ENCODE assay signal across 9 cellular contexts in the genomic region with DNA sequence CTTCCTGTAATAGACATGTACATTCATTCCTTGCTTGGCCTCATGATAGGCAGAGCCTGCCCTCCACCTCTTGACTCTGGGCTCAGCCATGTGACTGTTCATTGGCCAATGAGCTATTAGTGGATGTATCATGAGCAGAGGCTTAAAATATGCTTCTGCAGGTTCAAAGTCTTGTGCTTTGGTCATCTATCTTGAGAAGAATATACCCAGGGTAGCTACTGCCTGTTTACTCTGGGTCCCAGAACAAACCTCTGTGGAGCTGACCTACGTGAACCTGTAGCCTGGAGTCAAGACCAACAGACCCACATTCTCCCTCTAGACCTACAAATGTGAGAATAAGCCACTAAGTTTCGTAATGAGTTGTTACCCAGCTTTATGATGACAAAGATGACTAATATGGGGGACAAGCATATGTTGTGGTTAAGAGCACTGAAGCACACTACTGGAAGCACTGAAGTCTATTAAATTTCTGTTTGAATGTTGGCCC.
DNase-seq lines count a peak whose midpoint lies in the region; ATAC-seq, FAIRE-seq and TF ChIP-seq lines count a peak whose summit lies in the region.
"Had no signal": no experiment of that assay in that cellular context is flagged by ENCODE, and none has a peak within 500 bp of the region (broad histone marks: within the 10 kb centered on the region; RNA-seq: fewer than 3 reads in every experiment).

No MANE protein-coding gene starts in this region.

- H3K27me3 Mint-ChIP-seq in activated T-helper 17 cell treated with anti-CD3 and anti-CD28 coated beads, Interleukin-2, amount 50 U/mL, for 72 hours, result peaks cover 7% of the 10 kb centered on the region
- peaks cover 0 to 4% of the 10 kb centered on the region in 2 donors for H3K27me3 Mint-ChIP-seq in CD4-positive, alpha-beta memory T cell
- no peaks in the 10 kb centered on the region for H3K27me3 Mint-ChIP-seq in Calu3 (ENCODE audit: unreplicated experiment)

- peak overlapping the region; percentile 66 for H3K4me3 Mint-ChIP-seq in activated T-helper 17 cell treated with anti-CD3 and anti-CD28 coated beads, Interleukin-2, amount 50 U/mL, for 72 hours
- H3K4me3 Mint-ChIP-seq in CD4-positive, alpha-beta memory T cell, result no peak overlapping the region
- no peak overlapping the region for H3K4me3 Mint-ChIP-seq in Calu3 (ENCODE audit: low read depth, unreplicated experiment)

- peaks cover 8% of the 10 kb centered on the region for H3K9me3 Mint-ChIP-seq in activated T-helper 17 cell treated with anti-CD3 and anti-CD28 coated beads, Interleukin-2, amount 50 U/mL, for 72 hours
- H3K9me3 Mint-ChIP-seq in CD4-positive, alpha-beta memory T cell, result peaks cover 0 to 2% (median 0%) of the 10 kb centered on the region in 8 donors
- H3K9me3 Mint-ChIP-seq in Calu3 (ENCODE audit: low read depth, unreplicated experiment), result no peaks in the 10 kb centered on the region

- CTCF ChIA-PET in CD4-positive, alpha-beta memory T cell (lab: Charles Lee; ENCODE audit: partially characterized antibody), result interaction anchor here (0.8 to 2.1 kb wide), 3 partner anchors 8 to 26 kb away, joined by 3 to 14 read pairs (median 5); no protein-coding TSS in a partner anchor
- CTCF ChIA-PET in Calu3 (lab: Charles Lee), result interaction anchor here (1.3 kb wide), 1 partner anchor 10 kb away, joined by 8 read pairs; no protein-coding TSS in a partner anchor

- TF ChIP-seq CTCF in GM20000 (IDR thresholded peaks at IDR 0.05; ENCODE audit: extremely low read depth, missing control alignments) (no peak), Calu3 (IDR thresholded peaks at IDR 0.05; ENCODE audit: unreplicated experiment) (no peak)

- H3K27ac Mint-ChIP-seq in activated T-helper 17 cell treated with anti-CD3 and anti-CD28 coated beads, Interleukin-2, amount 50 U/mL, for 72 hours, result peak overlapping the region; percentile 87
- H3K27ac Mint-ChIP-seq in CD4-positive, alpha-beta memory T cell, result no peak overlapping the region
- H3K27ac Mint-ChIP-seq in Calu3 (ENCODE audit: unreplicated experiment), result no peak overlapping the region

- intact Hi-C loops in CD4-positive, alpha-beta memory T cell (cut with micrococcal nuclease), result no loop called here
- intact Hi-C loops in Calu3 (cut with micrococcal nuclease; ENCODE audit: unreplicated experiment), result no loop called here

- peak; percentile 94 for FAIRE-seq in GM12891 (lab: Jason Lieb, UNC)
- FAIRE-seq: islet of Langerhans had no signal

- POLR2A ChIA-PET in CD4-positive, alpha-beta memory T cell (lab: Charles Lee; ENCODE audit: partially characterized antibody), result interaction anchor here (1.4 kb wide), 1 partner anchor 11 kb away, joined by 3 read pairs; no protein-coding TSS in a partner anchor

- H3K4me1 Mint-ChIP-seq in activated T-helper 17 cell treated with anti-CD3 and anti-CD28 coated beads, Interleukin-2, amount 50 U/mL, for 72 hours, result peaks cover 42% of the 10 kb centered on the region
- peaks cover 0 to 9% (median 0%) of the 10 kb centered on the region in 4 donors for H3K4me1 Mint-ChIP-seq in CD4-positive, alpha-beta memory T cell
- no peaks in the 10 kb centered on the region for H3K4me1 Mint-ChIP-seq in Calu3 (ENCODE audit: low read depth, unreplicated experiment)

- no peak for TF ChIP-seq POLR2A in GM12891 (IDR thresholded peaks at IDR 0.05; ENCODE audit: low read depth, low read length)

- BruUV-seq in Calu3 (replicated peaks; lab: Mats Ljungman, UMichigan), result no TSS peak

- H3K36me3 Mint-ChIP-seq in activated T-helper 17 cell treated with anti-CD3 and anti-CD28 coated beads, Interleukin-2, amount 50 U/mL, for 72 hours (ENCODE audit: low read depth), result peaks cover 13% of the 10 kb centered on the region
- no peaks in the 10 kb centered on the region for H3K36me3 Mint-ChIP-seq in CD4-positive, alpha-beta memory T cell
- no peaks in the 10 kb centered on the region for H3K36me3 Mint-ChIP-seq in Calu3 (ENCODE audit: insufficient read depth, unreplicated experiment)

- H3K4me1 ChIP-seq in CD4-positive, alpha-beta memory T cell (ENCODE audit: insufficient read depth, low read length), result no peaks in the 10 kb centered on the region

- H3K9me3 ChIP-seq in CD4-positive, alpha-beta memory T cell (ENCODE audit: control insufficient read depth in 1 of 2, low read length in 2 of 2), result no peaks in the 10 kb centered on the region

- ATAC-seq in HG03439 (IDR thresholded peaks at IDR 0.05; ENCODE audit: unreplicated experiment), result peak; percentile 100
- peak; percentile 84 for ATAC-seq in activated T-helper 17 cell treated with anti-CD3 and anti-CD28 coated beads, Interleukin-2, amount 50 U/mL, for 72 hours (replicated peaks)

- H3K27ac ChIP-seq in CD4-positive, alpha-beta memory T cell (ENCODE audit: low read depth, low read length), result no peak overlapping the region

- no peaks in the 10 kb centered on the region for H3K27me3 ChIP-seq in CD4-positive, alpha-beta memory T cell (ENCODE audit: insufficient read depth, low read length)

- H3K4me3 ChIP-seq in CD4-positive, alpha-beta memory T cell (ENCODE audit: low read length in 2 of 2), result no peak overlapping the region

- H3K36me3 ChIP-seq in CD4-positive, alpha-beta memory T cell (ENCODE audit: insufficient read depth, low read length), result no peaks in the 10 kb centered on the region

- DNase-seq in GM12891 (ENCODE audit: insufficient read length, low spot score) (peak; percentile 17), GM20000 (ENCODE audit: low spot score) (peak; percentile 58), HPDE6-E6E7 (ENCODE audit: extremely low spot score) (no peak), NCI-H1048 (lab: John Stamatoyannopoulos, UW) (no peak), Calu3 (no peak)
- DNase-seq in CD4-positive, alpha-beta memory T cell, result no peak

TF ChIP-seq in GM12891, 5 proteins besides CTCF, POLR2A, EP300 and RAD21:
- TF ChIP-seq PAX5 (IDR thresholded peaks at IDR 0.05; ENCODE audit: insufficient read depth, low read length, severe bottlenecking) (peak; percentile 78), TAF1 (IDR thresholded peaks at IDR 0.05; ENCODE audit: low read depth, low read length) (no peak), POU2F2 (IDR thresholded peaks at IDR 0.05; ENCODE audit: low read depth, low read length) (peak; percentile 56; the same call in 1 of the 2 replicates)

Comparison
In these comparisons a context has a peak if more than half of its experiments do, and no peak if none do; other contexts are left out.
1. DNase-seq: peak in GM12891 (single experiment) and GM20000 (single experiment); none in CD4-positive, alpha-beta memory T cell (0 of 5), HPDE6-E6E7 (single experiment), NCI-H1048 (single experiment) and Calu3 (single experiment).